Comparison of ENCODE assay signal across 1 cellular context in genomic region chr17:44910231-44911106, GRCh38.
TF ChIP-seq lines count a peak whose summit lies in the region.

No MANE protein-coding gene starts in this region.

TF ChIP-seq in HEK293, 187 proteins besides CTCF, POLR2A, EP300 and RAD21 (continued from another document):
- TF ChIP-seq PRDM4 (tag by site-specific recombination; IDR thresholded peaks at IDR 0.05) (no peak), ZNF645 (tag by site-specific recombination; IDR thresholded peaks at IDR 0.05) (no peak), PRDM1 (tag by site-specific recombination; IDR thresholded peaks at IDR 0.05) (peak; percentile 53; the same call in 1 of the 2 replicates)
